ENCODE assay signal across 19 cellular contexts in genomic region chr16:82649766-82650165, GRCh38. TPM values are rescaled to one million over a fixed set of nuclear protein-coding genes. Genes with fewer than 3 reads are reported as not detected.
"Had no signal": no experiment of that assay in that cellular context is flagged by ENCODE, and none has a peak within 500 bp of the region (broad histone marks: within the 10 kb centered on the region; RNA-seq: fewer than 3 reads in every experiment).

No MANE protein-coding gene starts in this region.

- DNase-seq: activated CD4-positive, alpha-beta T cell treated with anti-CD3 and anti-CD28 coated beads, Interleukin-2, amount 50 U/mL, for 48 hours; activated gamma-delta T cell treated with Interleukin-2 at 50 U/mL for 16 hours; kidney glomerular epithelial cell; left ventricle myocardium inferior; naive thymus-derived CD8-positive, alpha-beta T cell; retina; stimulated activated CD4-positive, alpha-beta T cell treated with anti-CD3 and anti-CD28 coated beads, Interleukin-4, amount 100 ng/mL, for 24 hours; substantia nigra; T-helper 1 cell; T-helper 9 cell; thyroid gland; upper lobe of right lung had no signal

- H3K27ac Mint-ChIP-seq: activated naive CD4-positive, alpha-beta T cell treated with anti-CD3 and anti-CD28 coated beads, Interleukin-2, amount 50 U/mL, for 24 hours; mesothelial cell of epicardium; neural progenitor cell; progenitor cell of endocrine pancreas; stimulated activated naive CD8-positive, alpha-beta T cell treated with anti-CD3 and anti-CD28 coated beads, Interleukin-15, Interleukin-2, amounts not matched to agents 100 ng/mL and 50 ng/mL, for 24 hours; WTC11 had no signal

- H3K9me3 Mint-ChIP-seq: activated naive CD4-positive, alpha-beta T cell treated with anti-CD3 and anti-CD28 coated beads, Interleukin-2, amount 50 U/mL, for 24 hours; mesothelial cell of epicardium; naive thymus-derived CD8-positive, alpha-beta T cell; neural progenitor cell; stimulated activated naive CD8-positive, alpha-beta T cell treated with anti-CD3 and anti-CD28 coated beads, Interleukin-15, Interleukin-2, amounts not matched to agents 100 ng/mL and 50 ng/mL, for 24 hours; WTC11 had no signal

- H3K27me3 Mint-ChIP-seq: activated naive CD4-positive, alpha-beta T cell treated with anti-CD3 and anti-CD28 coated beads, Interleukin-2, amount 50 U/mL, for 24 hours had no signal

- H3K4me3 Mint-ChIP-seq: activated naive CD4-positive, alpha-beta T cell treated with anti-CD3 and anti-CD28 coated beads, Interleukin-2, amount 50 U/mL, for 24 hours; activated T-helper 1 cell treated with anti-CD3 and anti-CD28 coated beads, Interleukin-12 subunit alpha, Interleukin-12 subunit beta, Interleukin-2, Interleukin-4 antibody, amounts not matched to agents 30 ng/mL and 10 ng/mL and 1 ng/mL, durations not matched to agents 14 hours and 24 hours and 36 hours; mesothelial cell of epicardium; neural progenitor cell; stimulated activated naive CD8-positive, alpha-beta T cell treated with anti-CD3 and anti-CD28 coated beads, Interleukin-15, Interleukin-2, amounts not matched to agents 100 ng/mL and 50 ng/mL, for 24 hours; WTC11 had no signal

- H3K36me3 Mint-ChIP-seq: activated naive CD4-positive, alpha-beta T cell treated with anti-CD3 and anti-CD28 coated beads, Interleukin-2, amount 50 U/mL, for 24 hours; mesothelial cell of epicardium; naive thymus-derived CD8-positive, alpha-beta T cell; neural progenitor cell; WTC11 had no signal

- ATAC-seq: naive thymus-derived CD8-positive, alpha-beta T cell; upper lobe of right lung; WTC11 had no signal

RNA-seq across cellular contexts. Expression of gene CDH13, which starts 23.0 kb away (rescaled TPM):
- total RNA-seq: activated T-helper 1 cell treated with anti-CD3 and anti-CD28 coated beads, Interleukin-12 subunit alpha, Interleukin-12 subunit beta, Interleukin-2, Interleukin-4 antibody, amounts not matched to agents 30 ng/mL and 10 ng/mL and 1 ng/mL, durations not matched to agents 14 hours and 24 hours and 36 hours; naive thymus-derived CD8-positive, alpha-beta T cell had no signal
